ENCODE assay signal across 9 cellular contexts in the genomic region with DNA sequence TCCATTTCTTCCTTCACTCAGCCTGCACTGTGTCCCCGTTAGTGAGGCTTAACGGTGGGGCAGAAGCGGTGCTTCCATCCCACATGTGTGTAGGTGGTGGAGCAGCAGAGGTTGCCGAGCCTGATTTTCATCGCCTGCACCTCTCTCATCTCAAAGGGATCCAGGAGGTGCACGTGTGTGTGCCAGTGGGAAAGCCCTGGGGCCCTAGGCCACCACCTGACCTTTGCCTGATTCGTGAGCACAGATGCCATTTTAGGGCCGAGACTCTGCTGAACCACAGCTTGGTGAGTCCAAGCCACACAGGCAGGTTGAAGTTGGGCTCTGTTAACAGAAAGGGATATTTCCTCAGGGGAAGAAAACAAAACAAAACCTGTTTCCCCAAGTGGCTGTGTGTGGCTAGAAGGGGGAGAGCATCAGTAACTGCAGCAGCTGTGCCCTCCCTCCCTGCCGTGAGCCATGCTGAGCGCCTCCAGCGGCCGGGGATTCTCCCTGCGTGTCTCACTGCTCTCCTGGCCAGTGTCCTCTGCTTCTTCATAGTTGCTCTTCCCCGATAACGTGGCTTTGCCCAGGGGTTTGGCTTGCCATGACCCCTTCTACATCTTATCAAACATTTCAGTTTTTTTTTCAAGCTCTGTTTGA.
DNase-seq lines count a peak whose midpoint lies in the region; ATAC-seq, FAIRE-seq and TF ChIP-seq lines count a peak whose summit lies in the region.
"Had no signal": no experiment of that assay in that cellular context is flagged by ENCODE, and none has a peak within 500 bp of the region (broad histone marks: within the 10 kb centered on the region; RNA-seq: fewer than 3 reads in every experiment).

No MANE protein-coding gene starts in this region.

- ATAC-seq in GM21576 (IDR thresholded peaks at IDR 0.05; ENCODE audit: unreplicated experiment): peak; percentile 91

- FAIRE-seq in GM12891 (lab: Jason Lieb, UNC): peak; percentile 86
- FAIRE-seq: endometrium had no signal

- DNase-seq in GM12891 (ENCODE audit: insufficient read length, low spot score): no peak
- DNase-seq in NCI-H524 treated with DMSO at 0.1 percent for 48 hours (lab: John Stamatoyannopoulos, UW): peak; percentile 40
- DNase-seq in hippocampal formation (lab: John Stamatoyannopoulos, UW): peak; percentile 42 to 45
- DNase-seq in SW 1271 (lab: John Stamatoyannopoulos, UW): no peak
- no peak for DNase-seq in OCI-M2 (lab: John Stamatoyannopoulos, UW; ENCODE audit: unreplicated experiment)
- no peak for DNase-seq in HPDE6-E6E7 (ENCODE audit: extremely low spot score)
- no peak for DNase-seq in ureter (ENCODE audit: low spot score)

- no peak for TF ChIP-seq POLR2A in GM12891 (IDR thresholded peaks at IDR 0.05; ENCODE audit: low read depth, low read length)

TF ChIP-seq in GM12891, 5 proteins besides CTCF, POLR2A, EP300 and RAD21:
- no peak for TF ChIP-seq PAX5 (IDR thresholded peaks at IDR 0.05; ENCODE audit: insufficient read depth, low read length, severe bottlenecking)
- no peak for TF ChIP-seq SPI1 (IDR thresholded peaks at IDR 0.05; ENCODE audit: low read depth, low read length)
- no peak for TF ChIP-seq POU2F2 (IDR thresholded peaks at IDR 0.05; ENCODE audit: low read depth, low read length)

Comparison
In these comparisons a context has a peak if more than half of its experiments do, and no peak if none do; other contexts are left out.
1. DNase-seq: peak in NCI-H524 treated with DMSO at 0.1 percent for 48 hours (single experiment) and hippocampal formation (2 of 2); none in GM12891 (single experiment), SW 1271 (0 of 2), OCI-M2 (single experiment), HPDE6-E6E7 (single experiment) and ureter (single experiment).